Comparison of ENCODE assay signal across 8 cellular contexts in the genomic region with DNA sequence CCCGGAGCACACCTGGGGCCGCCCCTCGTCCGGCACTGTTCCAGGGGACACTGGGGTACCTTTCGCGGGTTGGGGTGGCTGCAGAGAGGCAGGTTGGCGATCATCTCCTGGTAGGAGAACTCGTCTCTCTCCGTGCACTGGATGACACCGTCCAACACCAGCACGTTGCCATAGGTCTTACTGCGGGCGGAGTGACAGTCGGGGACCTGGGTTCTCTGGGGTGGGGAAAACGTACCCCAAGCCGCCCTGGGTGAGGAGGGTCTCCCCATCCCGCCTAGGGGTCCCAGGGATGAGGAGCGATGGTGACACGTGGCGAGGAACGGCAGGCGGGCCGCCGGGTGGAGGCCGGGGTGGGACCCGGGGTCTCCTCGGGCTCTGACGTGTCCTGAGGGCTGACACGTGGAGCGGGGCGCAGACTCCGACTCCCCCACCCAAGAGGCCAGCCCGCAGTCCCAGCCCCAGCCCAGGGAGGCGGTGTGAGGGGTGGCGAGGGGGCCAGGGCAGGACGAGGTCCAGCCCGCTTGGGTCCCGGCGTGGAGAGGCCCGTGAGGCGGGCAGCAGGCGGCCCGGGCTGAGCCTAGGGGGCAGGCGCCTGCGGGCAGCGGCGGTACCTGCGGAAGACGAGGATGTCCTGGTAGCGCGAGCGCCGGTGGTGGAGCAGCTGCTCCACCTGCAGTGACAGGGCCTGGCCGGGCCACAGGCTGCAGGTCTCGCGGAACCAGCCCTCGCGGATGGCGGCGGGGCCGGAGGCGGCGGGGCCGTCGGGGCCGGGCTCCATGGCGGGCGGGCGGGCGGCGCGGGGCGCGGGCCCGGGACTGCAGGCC. TPM values are rescaled to one million over a fixed set of nuclear protein-coding genes. Genes with fewer than 3 reads are reported as not detected.
A peak's percentile ranks its signal among the peaks of the same experiment; 100 is the strongest.
DNase-seq lines count a peak whose midpoint lies in the region; ATAC-seq and TF ChIP-seq lines count a peak whose summit lies in the region.

No MANE protein-coding gene starts in this region.

- ATAC-seq in GM21825 (IDR thresholded peaks at IDR 0.05; ENCODE audit: unreplicated experiment) = peak; percentile 21

- H3K27me3 Mint-ChIP-seq in MCF 10A (ENCODE audit: insufficient read depth, unreplicated experiment) = no peaks in the 10 kb centered on the region

- no peaks in the 10 kb centered on the region for H3K9me3 ChIP-seq in mesodermal cell (ENCODE audit: control insufficient read depth, low read length)

- H3K4me1 ChIP-seq in mesodermal cell (ENCODE audit: control insufficient read depth, insufficient read depth, low read length, poor library complexity, severe bottlenecking) = peaks cover 14% of the 10 kb centered on the region
- H3K4me1 ChIP-seq in urinary bladder (ENCODE audit: insufficient read depth) = peaks cover 3% of the 10 kb centered on the region

- H3K27ac ChIP-seq in mesodermal cell (ENCODE audit: low read depth, low read length, severe bottlenecking) (no peak overlapping the region), urinary bladder (ENCODE audit: low read depth) (no peak overlapping the region)

- peaks cover 7% of the 10 kb centered on the region for H3K4me1 Mint-ChIP-seq in MCF 10A (ENCODE audit: insufficient read depth, unreplicated experiment)

- peaks cover 65% of the 10 kb centered on the region for H3K36me3 Mint-ChIP-seq in MCF 10A (ENCODE audit: insufficient read depth, unreplicated experiment)

- H3K27ac Mint-ChIP-seq in MCF 10A (ENCODE audit: low read depth, unreplicated experiment) = peak overlapping the region; percentile 92

- POLR2A ChIA-PET in MCF 10A (lab: Yijun Ruan, JAX) = interaction anchor here (0.6 to 2.7 kb wide), 12 partner anchors 19 to 564 kb away, joined by 3 to 30 read pairs (median 5); a partner anchor contains a TSS

- TF ChIP-seq CTCF in GM12864 (IDR thresholded peaks at IDR 0.05; ENCODE audit: low read depth, low read length, missing control alignments) (no peak), MCF 10A (IDR thresholded peaks at IDR 0.05; ENCODE audit: unreplicated experiment) (no peak)

- H3K9me3 Mint-ChIP-seq in MCF 10A (ENCODE audit: unreplicated experiment) = no peaks in the 10 kb centered on the region

- CTCF ChIA-PET in MCF 10A (lab: Yijun Ruan, JAX) = interaction anchor here (3.5 kb wide), 1 partner anchor 22 kb away, joined by 24 read pairs; no protein-coding TSS in a partner anchor

- intact Hi-C loops in MCF 10A (cut with micrococcal nuclease) = no loop called here

- no TSS peak for BruUV-seq in MCF 10A (replicated peaks; lab: Mats Ljungman, UMichigan)

- 0 to 2% methylated on average over 47 to 48 of the region's 75 CpGs for WGBS in mesodermal cell (ENCODE audit: insufficient coverage in 2 of 2), 2 experiments
- under 1% methylated on average over 68 of the region's 75 CpGs for WGBS in urinary bladder

- peak overlapping the region; percentile 97 for H3K4me3 ChIP-seq in GM12864 (ENCODE audit: low read depth, low read length)
- H3K4me3 ChIP-seq in mesodermal cell (ENCODE audit: extremely low read depth, insufficient read depth, low read length, poor library complexity, severe bottlenecking) = peak overlapping the region; percentile 79
- peak overlapping the region; percentile 66 for H3K4me3 ChIP-seq in urinary bladder (ENCODE audit: low read depth, low read length)

- peaks cover 50% of the 10 kb centered on the region for H3K36me3 ChIP-seq in mesodermal cell (ENCODE audit: control insufficient read depth, insufficient read depth, low read length)
- H3K36me3 ChIP-seq in urinary bladder (ENCODE audit: insufficient read depth) = peaks cover under 1% of the 10 kb centered on the region

- peak overlapping the region; percentile 97 for H3K4me3 Mint-ChIP-seq in MCF 10A (ENCODE audit: unreplicated experiment)

- DNase-seq in GM12864 (ENCODE audit: low read depth) (no peak), NCI-H1105 treated with DMSO at 0.1 percent for 48 hours (lab: John Stamatoyannopoulos, UW) (peak; percentile 61), MCF 10A (ENCODE audit: unreplicated experiment) (no peak), A172 (ENCODE audit: low spot score) (no peak), iPS-NIHi11 (ENCODE audit: low spot score) (no peak)

RNA-seq across cellular contexts. Expression of a gene that starts 0.4 kb away (rescaled TPM):
- total RNA-seq in MCF 10A (2022) = 284 and 327 TPM in 2 replicates
- 146 TPM for polyA plus RNA-seq in mesodermal cell (2013, experiment 1 of 2)
- polyA plus RNA-seq in mesodermal cell (2013, experiment 2 of 2) = 113 TPM
- 9.0 TPM for total RNA-seq in urinary bladder
- polyA plus RNA-seq in urinary bladder = 83.2 TPM
- total RNA-seq in A172 (2014; rRNA removed; shearing (Covaris generic)) = 28.2 and 28.4 TPM in 2 replicates

RNA-seq across cellular contexts. Expression of a gene that starts 12.3 kb away (rescaled TPM):
- total RNA-seq in MCF 10A (2022) (0.17 and 0.51 TPM in 2 replicates), urinary bladder (not detected)
- not detected for polyA plus RNA-seq in mesodermal cell (2013, experiment 1 of 2)
- not detected for polyA plus RNA-seq in mesodermal cell (2013, experiment 2 of 2)
- not detected for polyA plus RNA-seq in urinary bladder
- 0.43 TPM in 1 of 2 replicates, not detected in the other for total RNA-seq in A172 (2014; rRNA removed; shearing (Covaris generic))

RNA-seq across cellular contexts. Expression of a gene that starts 40.3 kb away (rescaled TPM):
- 65.1 and 70.5 TPM in 2 replicates for total RNA-seq in MCF 10A (2022)
- polyA plus RNA-seq in mesodermal cell (2013, experiment 1 of 2) = 78.7 TPM
- polyA plus RNA-seq in mesodermal cell (2013, experiment 2 of 2) = 70.4 TPM
- 54.0 TPM for total RNA-seq in urinary bladder
- 38.4 TPM for polyA plus RNA-seq in urinary bladder
- total RNA-seq in A172 (2014; rRNA removed; shearing (Covaris generic)) = 55.0 and 65.1 TPM in 2 replicates

RNA-seq across cellular contexts. Expression of a gene that starts 46.9 kb away (rescaled TPM):
- total RNA-seq in MCF 10A (2022) = 144 and 172 TPM in 2 replicates
- 206 TPM for polyA plus RNA-seq in mesodermal cell (2013, experiment 1 of 2)
- polyA plus RNA-seq in mesodermal cell (2013, experiment 2 of 2) = 213 TPM
- 108 TPM for total RNA-seq in urinary bladder
- 144 TPM for polyA plus RNA-seq in urinary bladder
- total RNA-seq in A172 (2014; rRNA removed; shearing (Covaris generic)) = 37.9 and 71.2 TPM in 2 replicates
